In genomic region chr6:85643530-85644373, GRCh38 we compare ENCODE assay signal across 8 cellular contexts. TPM values are rescaled to one million over a fixed set of nuclear protein-coding genes. Genes with fewer than 3 reads are reported as not detected.
A peak's percentile ranks its signal among the peaks of the same experiment; 100 is the strongest.
DNase-seq lines count a peak whose midpoint lies in the region; ATAC-seq, FAIRE-seq and TF ChIP-seq lines count a peak whose summit lies in the region.

No MANE protein-coding gene starts in this region.

- peak overlapping the region; percentile 99 for H3K27ac ChIP-seq in mucosa of rectum (ENCODE audit: low read depth in 2 of 2, low read length in 2 of 2)

- no peak for TF ChIP-seq POLR2A in erythroblast (IDR thresholded peaks at IDR 0.05; ENCODE audit: low read length)

- in situ Hi-C loops in Caki2 (cut with HindIII; ENCODE audit: low pct_unique_long_range_greater_than_20kb, low sequenced_read_pairs) = no loop called here

- H3K9me3 ChIP-seq in mucosa of rectum (ENCODE audit: control insufficient read depth in 2 of 2, low read length in 2 of 2) = no peaks in the 10 kb centered on the region

- peak overlapping the region; percentile 90 to 97 for H3K4me3 ChIP-seq in mucosa of rectum (ENCODE audit: low read length in 2 of 2)

- H3K27me3 ChIP-seq in mucosa of rectum (ENCODE audit: control insufficient read depth in 2 of 2, insufficient read depth in 2 of 2, low read length in 2 of 2) = no peaks in the 10 kb centered on the region

- FAIRE-seq in HTR-8/SVneo (lab: Jason Lieb, UNC) = peak; percentile 48

- peaks cover 3 to 13% of the 10 kb centered on the region in 2 donors for H3K4me1 ChIP-seq in mucosa of rectum (ENCODE audit: control insufficient read depth in 2 of 2, insufficient read depth in 2 of 2, low read length in 2 of 2)

- peak; percentile 53 for ATAC-seq in GM21390 (IDR thresholded peaks at IDR 0.05; ENCODE audit: unreplicated experiment)

- peaks cover 7 to 12% of the 10 kb centered on the region in 2 donors for H3K36me3 ChIP-seq in mucosa of rectum (ENCODE audit: control insufficient read depth in 2 of 2, insufficient read depth in 2 of 2, low read length in 2 of 2)

- peak overlapping the region; percentile 90 to 92 for H3K9ac ChIP-seq in mucosa of rectum (ENCODE audit: low read depth in 1 of 2, low read length in 2 of 2)

- DNase-seq in Caki2 (ENCODE audit: low read depth) = peak; percentile 92
- DNase-seq in HTR-8/SVneo (ENCODE audit: insufficient read length, low spot score) = peak; percentile 84
- DNase-seq in NOMO-1 treated with dmso at 0.1 percent for 144 hours (lab: John Stamatoyannopoulos, UW; ENCODE audit: unreplicated experiment) = peak; percentile 92
- DNase-seq in activated T-cell treated with anti-CD3 and anti-CD28 coated beads for 1 hour (ENCODE audit: low read depth) = peak; percentile 59
- DNase-seq in erythroblast (lab: John Stamatoyannopoulos, UW) = peak; percentile 74 to 80
- DNase-seq in stimulated activated CD8-positive, alpha-beta memory T cell treated with anti-CD3 and anti-CD28 coated beads, Interleukin-4, amount 100 ng/mL, for 48 hours = peak; percentile 82

RNA-seq across cellular contexts. Expression of gene SYNCRIP, which starts 1.1 kb away (rescaled TPM):
- total RNA-seq in Caki2 (2014; rRNA removed; shearing (Covaris generic); ENCODE audit: low replicate concordance) = 32.4 and 47.3 TPM in 2 replicates

RNA-seq across cellular contexts. Expression of gene SNX14, which starts 50.1 kb away (rescaled TPM):
- 82.9 and 110 TPM in 2 replicates for total RNA-seq in Caki2 (2014; rRNA removed; shearing (Covaris generic); ENCODE audit: low replicate concordance)

Comparison
In these comparisons a context has a peak if more than half of its experiments do, and no peak if none do; other contexts are left out.
1. Peak in every context shown above with its lines: DNase-seq, ATAC-seq, H3K4me3 ChIP-seq and H3K27ac ChIP-seq.